24 cellular contexts compared by ENCODE assay signal in the genomic region with DNA sequence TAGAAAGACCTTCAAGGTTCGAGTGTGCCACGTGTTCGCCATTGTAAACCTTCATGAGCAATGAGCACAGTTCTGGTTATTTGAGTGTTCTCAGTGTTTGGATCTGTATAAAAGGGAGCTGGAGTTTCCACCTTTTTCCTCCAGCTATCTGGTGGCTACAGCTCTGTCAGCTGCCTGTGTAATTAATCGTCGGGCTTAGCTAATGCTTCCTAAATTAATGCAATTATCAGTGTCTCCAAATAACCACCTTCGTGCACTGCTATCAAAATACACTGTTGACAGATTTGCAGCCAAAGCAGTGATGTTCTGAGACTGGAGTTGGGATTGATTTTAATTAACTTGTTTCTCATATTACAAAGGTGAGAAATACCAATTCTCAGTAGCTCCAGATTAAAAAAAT.
"Had no signal": no experiment of that assay in that cellular context is flagged by ENCODE, and none has a peak within 500 bp of the region (broad histone marks: within the 10 kb centered on the region; RNA-seq: fewer than 3 reads in every experiment).

No MANE protein-coding gene starts in this region.

- ATAC-seq: activated T-cell treated with anti-CD3 and anti-CD28 coated beads, Interleukin-2, amount 50 U/mL, for 4 hours; activated T-helper 17 cell treated with anti-CD3 and anti-CD28 coated beads, Interleukin-2, amount 50 U/mL, for 72 hours had no signal

- H3K9me3 ChIP-seq: MG63, SJCRH30, SK-N-SH had no signal

- H3K4me1 ChIP-seq: SJCRH30 had no signal

- H3K36me3 ChIP-seq: brain microvascular endothelial cell, cardiac muscle cell, MG63, SJCRH30 had no signal

- H3K27me3 ChIP-seq: brain microvascular endothelial cell, cardiac muscle cell, MG63, SJCRH30 had no signal

- DNase-seq: activated CD4-positive, alpha-beta memory T cell treated with anti-CD3 and anti-CD28 coated beads for 36 hours; activated CD4-positive, alpha-beta T cell treated with anti-CD3 and anti-CD28 coated beads, Interleukin-2, amount 10 ng/mL, durations not matched to agents 7 days and 5 days; activated CD4-positive, CD25-positive, alpha-beta regulatory T cell; activated CD8-positive, alpha-beta memory T cell treated with anti-CD3 and anti-CD28 coated beads for 24 hours; activated gamma-delta T cell; activated naive CD4-positive, alpha-beta T cell treated with anti-CD3 and anti-CD28 coated beads for 36 hours; activated T-cell treated with anti-CD3 and anti-CD28 coated beads, Interleukin-2, amount 50 U/mL, for 4 hours; amygdala; brain microvascular endothelial cell; cerebellar nuclear complex; MG63; MV-4-11; NCI-H1092 treated with DMSO at 0.1 percent for 48 hours; NCI-H1436 treated with DMSO at 0.1 percent for 48 hours; NCI-H187; NCI-H2081; NCI-H446 treated with DMSO at 0.1 percent for 48 hours; NCI-H526 treated with DMSO at 0.1 percent for 48 hours; SJCRH30; SK-N-SH; T-helper 1 cell had no signal

- H3K27ac ChIP-seq: brain microvascular endothelial cell, cardiac muscle cell, SJCRH30, VCaP had no signal

- H3K4me3 ChIP-seq: cardiac muscle cell, MG63, SJCRH30 had no signal
